Comparison of ENCODE assay signal across 2 cellular contexts in genomic region chr4:186657766-186658165, GRCh38.
A peak's percentile ranks its signal among the peaks of the same experiment; 100 is the strongest.
TF ChIP-seq lines count a peak whose summit lies in the region.

No MANE protein-coding gene starts in this region.

TF ChIP-seq in HepG2, 621 proteins besides CTCF, POLR2A, EP300 and RAD21:
- TF ChIP-seq, protein P1, sequence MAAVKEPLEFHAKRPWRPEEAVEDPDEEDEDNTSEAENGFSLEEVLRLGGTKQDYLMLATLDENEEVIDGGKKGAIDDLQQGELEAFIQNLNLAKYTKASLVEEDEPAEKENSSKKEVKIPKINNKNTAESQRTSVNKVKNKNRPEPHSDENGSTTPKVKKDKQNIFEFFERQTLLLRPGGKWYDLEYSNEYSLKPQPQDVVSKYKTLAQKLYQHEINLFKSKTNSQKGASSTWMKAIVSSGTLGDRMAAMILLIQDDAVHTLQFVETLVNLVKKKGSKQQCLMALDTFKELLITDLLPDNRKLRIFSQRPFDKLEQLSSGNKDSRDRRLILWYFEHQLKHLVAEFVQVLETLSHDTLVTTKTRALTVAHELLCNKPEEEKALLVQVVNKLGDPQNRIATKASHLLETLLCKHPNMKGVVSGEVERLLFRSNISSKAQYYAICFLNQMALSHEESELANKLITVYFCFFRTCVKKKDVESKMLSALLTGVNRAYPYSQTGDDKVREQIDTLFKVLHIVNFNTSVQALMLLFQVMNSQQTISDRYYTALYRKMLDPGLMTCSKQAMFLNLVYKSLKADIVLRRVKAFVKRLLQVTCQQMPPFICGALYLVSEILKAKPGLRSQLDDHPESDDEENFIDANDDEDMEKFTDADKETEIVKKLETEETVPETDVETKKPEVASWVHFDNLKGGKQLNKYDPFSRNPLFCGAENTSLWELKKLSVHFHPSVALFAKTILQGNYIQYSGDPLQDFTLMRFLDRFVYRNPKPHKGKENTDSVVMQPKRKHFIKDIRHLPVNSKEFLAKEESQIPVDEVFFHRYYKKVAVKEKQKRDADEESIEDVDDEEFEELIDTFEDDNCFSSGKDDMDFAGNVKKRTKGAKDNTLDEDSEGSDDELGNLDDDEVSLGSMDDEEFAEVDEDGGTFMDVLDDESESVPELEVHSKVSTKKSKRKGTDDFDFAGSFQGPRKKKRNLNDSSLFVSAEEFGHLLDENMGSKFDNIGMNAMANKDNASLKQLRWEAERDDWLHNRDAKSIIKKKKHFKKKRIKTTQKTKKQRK (IDR thresholded peaks at IDR 0.05; ENCODE audit: low read length) = no peak
- no peak for TF ChIP-seq HMGA1 (CRISPR knock-in tag; conservative IDR thresholded peaks at IDR 0.05)
- peak; percentile 70; the same call in 1 of the 2 replicates for TF ChIP-seq SOX5 (CRISPR knock-in tag; IDR thresholded peaks at IDR 0.05; ENCODE audit: borderline replicate concordance)
- TF ChIP-seq SMAD3 (CRISPR knock-in tag; IDR thresholded peaks at IDR 0.05) = no peak
- no peak for TF ChIP-seq ZNF460 (CRISPR knock-in tag; IDR thresholded peaks at IDR 0.05; ENCODE audit: borderline replicate concordance)
- no peak for TF ChIP-seq ATF3 (CRISPR knock-in tag; IDR thresholded peaks at IDR 0.05)
- TF ChIP-seq SRSF9 (IDR thresholded peaks at IDR 0.05; ENCODE audit: borderline replicate concordance, insufficient read depth, low read depth, low read length, poor library complexity, severe bottlenecking) = no peak
- no peak for TF ChIP-seq TSC22D2 (CRISPR knock-in tag; IDR thresholded peaks at IDR 0.05; ENCODE audit: borderline replicate concordance)
- TF ChIP-seq SOX13 (IDR thresholded peaks at IDR 0.05) = 0 out of 2 replicates have a peak, but pooled peaks have one; percentile 24
- peak in 1 of 2 experiments; percentile 84; a peak in 2 of 4 replicates for TF ChIP-seq SOX13 (CRISPR knock-in tag; conservative IDR thresholded peaks at IDR 0.05 in 1 of 2, IDR thresholded peaks at IDR 0.05 in 1 of 2)
- TF ChIP-seq PHF20 (CRISPR knock-in tag; IDR thresholded peaks at IDR 0.05) = no peak
- TF ChIP-seq, protein P2, sequence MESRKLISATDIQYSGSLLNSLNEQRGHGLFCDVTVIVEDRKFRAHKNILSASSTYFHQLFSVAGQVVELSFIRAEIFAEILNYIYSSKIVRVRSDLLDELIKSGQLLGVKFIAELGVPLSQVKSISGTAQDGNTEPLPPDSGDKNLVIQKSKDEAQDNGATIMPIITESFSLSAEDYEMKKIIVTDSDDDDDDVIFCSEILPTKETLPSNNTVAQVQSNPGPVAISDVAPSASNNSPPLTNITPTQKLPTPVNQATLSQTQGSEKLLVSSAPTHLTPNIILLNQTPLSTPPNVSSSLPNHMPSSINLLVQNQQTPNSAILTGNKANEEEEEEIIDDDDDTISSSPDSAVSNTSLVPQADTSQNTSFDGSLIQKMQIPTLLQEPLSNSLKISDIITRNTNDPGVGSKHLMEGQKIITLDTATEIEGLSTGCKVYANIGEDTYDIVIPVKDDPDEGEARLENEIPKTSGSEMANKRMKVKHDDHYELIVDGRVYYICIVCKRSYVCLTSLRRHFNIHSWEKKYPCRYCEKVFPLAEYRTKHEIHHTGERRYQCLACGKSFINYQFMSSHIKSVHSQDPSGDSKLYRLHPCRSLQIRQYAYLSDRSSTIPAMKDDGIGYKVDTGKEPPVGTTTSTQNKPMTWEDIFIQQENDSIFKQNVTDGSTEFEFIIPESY (CRISPR knock-in tag; IDR thresholded peaks at IDR 0.05) = peak; percentile 88
- TF ChIP-seq FOSL2 (CRISPR knock-in tag; IDR thresholded peaks at IDR 0.05) = peak; percentile 72
- TF ChIP-seq ZNF629 (CRISPR knock-in tag; conservative IDR thresholded peaks at IDR 0.05) = no peak
- TF ChIP-seq HNRNPLL (IDR thresholded peaks at IDR 0.05; ENCODE audit: low read depth, low read length, poor library complexity, severe bottlenecking) = no peak
- TF ChIP-seq ETV6 (CRISPR knock-in tag; conservative IDR thresholded peaks at IDR 0.05) = no peak
TF ChIP-seq in HepG2: peak in this region for 4.

TF ChIP-seq in WTC11, 78 proteins besides CTCF, POLR2A, EP300 and RAD21 (continued from another document):
- no peak for TF ChIP-seq ELF4 (CRISPR knock-in tag; IDR thresholded peaks at IDR 0.05; ENCODE audit: low read depth)
- TF ChIP-seq, protein P3, sequence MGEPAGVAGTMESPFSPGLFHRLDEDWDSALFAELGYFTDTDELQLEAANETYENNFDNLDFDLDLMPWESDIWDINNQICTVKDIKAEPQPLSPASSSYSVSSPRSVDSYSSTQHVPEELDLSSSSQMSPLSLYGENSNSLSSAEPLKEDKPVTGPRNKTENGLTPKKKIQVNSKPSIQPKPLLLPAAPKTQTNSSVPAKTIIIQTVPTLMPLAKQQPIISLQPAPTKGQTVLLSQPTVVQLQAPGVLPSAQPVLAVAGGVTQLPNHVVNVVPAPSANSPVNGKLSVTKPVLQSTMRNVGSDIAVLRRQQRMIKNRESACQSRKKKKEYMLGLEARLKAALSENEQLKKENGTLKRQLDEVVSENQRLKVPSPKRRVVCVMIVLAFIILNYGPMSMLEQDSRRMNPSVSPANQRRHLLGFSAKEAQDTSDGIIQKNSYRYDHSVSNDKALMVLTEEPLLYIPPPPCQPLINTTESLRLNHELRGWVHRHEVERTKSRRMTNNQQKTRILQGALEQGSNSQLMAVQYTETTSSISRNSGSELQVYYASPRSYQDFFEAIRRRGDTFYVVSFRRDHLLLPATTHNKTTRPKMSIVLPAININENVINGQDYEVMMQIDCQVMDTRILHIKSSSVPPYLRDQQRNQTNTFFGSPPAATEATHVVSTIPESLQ (CRISPR knock-in tag; IDR thresholded peaks at IDR 0.05) = no peak
- TF ChIP-seq E2F4 (CRISPR knock-in tag; IDR thresholded peaks at IDR 0.05; ENCODE audit: borderline replicate concordance, low read depth) = no peak
- TF ChIP-seq E2F1 (CRISPR knock-in tag; IDR thresholded peaks at IDR 0.05) = no peak
- TF ChIP-seq NR1H2 (CRISPR knock-in tag; IDR thresholded peaks at IDR 0.05) = no peak
- TF ChIP-seq JUN (CRISPR knock-in tag; IDR thresholded peaks at IDR 0.05) = no peak
- TF ChIP-seq FOXJ3 (CRISPR knock-in tag; IDR thresholded peaks at IDR 0.05; ENCODE audit: borderline replicate concordance) = no peak
- no peak for TF ChIP-seq EMX1 (CRISPR knock-in tag; IDR thresholded peaks at IDR 0.05)
- TF ChIP-seq, protein P4, sequence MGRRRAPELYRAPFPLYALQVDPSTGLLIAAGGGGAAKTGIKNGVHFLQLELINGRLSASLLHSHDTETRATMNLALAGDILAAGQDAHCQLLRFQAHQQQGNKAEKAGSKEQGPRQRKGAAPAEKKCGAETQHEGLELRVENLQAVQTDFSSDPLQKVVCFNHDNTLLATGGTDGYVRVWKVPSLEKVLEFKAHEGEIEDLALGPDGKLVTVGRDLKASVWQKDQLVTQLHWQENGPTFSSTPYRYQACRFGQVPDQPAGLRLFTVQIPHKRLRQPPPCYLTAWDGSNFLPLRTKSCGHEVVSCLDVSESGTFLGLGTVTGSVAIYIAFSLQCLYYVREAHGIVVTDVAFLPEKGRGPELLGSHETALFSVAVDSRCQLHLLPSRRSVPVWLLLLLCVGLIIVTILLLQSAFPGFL (CRISPR knock-in tag; IDR thresholded peaks at IDR 0.05; ENCODE audit: borderline replicate concordance) = no peak
- no peak for TF ChIP-seq SOX15 (CRISPR knock-in tag; IDR thresholded peaks at IDR 0.05)
- TF ChIP-seq RELA (CRISPR knock-in tag; IDR thresholded peaks at IDR 0.05; ENCODE audit: borderline replicate concordance) = no peak
- TF ChIP-seq, protein P5, sequence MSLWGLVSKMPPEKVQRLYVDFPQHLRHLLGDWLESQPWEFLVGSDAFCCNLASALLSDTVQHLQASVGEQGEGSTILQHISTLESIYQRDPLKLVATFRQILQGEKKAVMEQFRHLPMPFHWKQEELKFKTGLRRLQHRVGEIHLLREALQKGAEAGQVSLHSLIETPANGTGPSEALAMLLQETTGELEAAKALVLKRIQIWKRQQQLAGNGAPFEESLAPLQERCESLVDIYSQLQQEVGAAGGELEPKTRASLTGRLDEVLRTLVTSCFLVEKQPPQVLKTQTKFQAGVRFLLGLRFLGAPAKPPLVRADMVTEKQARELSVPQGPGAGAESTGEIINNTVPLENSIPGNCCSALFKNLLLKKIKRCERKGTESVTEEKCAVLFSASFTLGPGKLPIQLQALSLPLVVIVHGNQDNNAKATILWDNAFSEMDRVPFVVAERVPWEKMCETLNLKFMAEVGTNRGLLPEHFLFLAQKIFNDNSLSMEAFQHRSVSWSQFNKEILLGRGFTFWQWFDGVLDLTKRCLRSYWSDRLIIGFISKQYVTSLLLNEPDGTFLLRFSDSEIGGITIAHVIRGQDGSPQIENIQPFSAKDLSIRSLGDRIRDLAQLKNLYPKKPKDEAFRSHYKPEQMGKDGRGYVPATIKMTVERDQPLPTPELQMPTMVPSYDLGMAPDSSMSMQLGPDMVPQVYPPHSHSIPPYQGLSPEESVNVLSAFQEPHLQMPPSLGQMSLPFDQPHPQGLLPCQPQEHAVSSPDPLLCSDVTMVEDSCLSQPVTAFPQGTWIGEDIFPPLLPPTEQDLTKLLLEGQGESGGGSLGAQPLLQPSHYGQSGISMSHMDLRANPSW (CRISPR knock-in tag; conservative IDR thresholded peaks at IDR 0.05; ENCODE audit: low read depth) = no peak
- no peak for TF ChIP-seq ATF3 (CRISPR knock-in tag; conservative IDR thresholded peaks at IDR 0.05)
